In genomic region chr2:75683430-75683829, GRCh38 we compare ENCODE assay signal across 3 cellular contexts. TPM values are rescaled to one million over a fixed set of nuclear protein-coding genes. Genes with fewer than 3 reads are reported as not detected.
DNase-seq lines count a peak whose midpoint lies in the region; ATAC-seq, FAIRE-seq and TF ChIP-seq lines count a peak whose summit lies in the region.
"Not testable (repeated sequence)": the region's sequence is repeated elsewhere in the genome, so short reads cannot be mapped to it uniquely, and the experiment has no call there.

No MANE protein-coding gene starts in this region.

- not testable (repeated sequence) for H3K27ac ChIP-seq in K562 (ENCODE audit: extremely low read depth, low read depth, low read length)

- H3K9ac ChIP-seq in K562 (ENCODE audit: insufficient read depth in 1 of 2, low read depth in 2 of 2, low read length in 2 of 2) = not testable (repeated sequence)

- BruUV-seq in K562 (replicated peaks; lab: Mats Ljungman, UMichigan) = not testable (repeated sequence)

- H3K4me1 ChIP-seq in K562 (replicated peaks in 1 of 2; ENCODE audit: control insufficient read depth in 2 of 2, insufficient read depth in 2 of 2, low read length in 2 of 2) = not testable (repeated sequence)

- in situ Hi-C loops in K562 (cut with MboI) = loop anchor here (5.0 kb wide), 1 partner anchor 36 kb away; the partner anchor contains the start of gene MRPL19

- H3K9me3 Mint-ChIP-seq in activated T-cell treated with anti-CD3 and anti-CD28 coated beads, Interleukin-2, amount 50 U/mL, for 72 hours = not testable (repeated sequence)

- not testable (repeated sequence) for H3K79me2 ChIP-seq in K562 (ENCODE audit: control insufficient read depth, insufficient read depth, low read length)

- not testable (repeated sequence) for ATAC-seq in activated T-cell treated with anti-CD3 and anti-CD28 coated beads, Interleukin-2, amount 50 U/mL, for 72 hours (replicated peaks in 1 of 2); K562

- TF ChIP-seq RAD21 in K562 (CRISPR knock-in tag; conservative IDR thresholded peaks at IDR 0.05 in 1 of 2, IDR thresholded peaks at IDR 0.05 in 1 of 2) = not testable (repeated sequence)

- not testable (repeated sequence) for H3K4me3 Mint-ChIP-seq in activated T-cell treated with anti-CD3 and anti-CD28 coated beads, Interleukin-2, amount 50 U/mL, for 72 hours

- not testable (repeated sequence) for H3K27me3 ChIP-seq in K562 (ENCODE audit: control insufficient read depth in 2 of 2, insufficient read depth in 2 of 2, low read length in 2 of 2)

- not testable (repeated sequence) for TF ChIP-seq POLR2A in K562 (conservative IDR thresholded peaks at IDR 0.05)

- POLR2A ChIA-PET in K562 (lab: Yijun Ruan, JAX) = not testable (repeated sequence)

- not testable (repeated sequence) for H4K20me1 ChIP-seq in K562 (replicated peaks; ENCODE audit: control insufficient read depth, insufficient read depth, low read length)

- H3K9me1 ChIP-seq in K562 (ENCODE audit: control insufficient read depth, insufficient read depth, low read length) = not testable (repeated sequence)

- peaks cover 57% of the 10 kb centered on the region for H3K36me3 ChIP-seq in K562 (ENCODE audit: control insufficient read depth, insufficient read depth, low read length)

- H3K4me3 ChIP-seq in K562 = not testable (repeated sequence)

- not testable (repeated sequence) for H3K9me3 ChIP-seq in K562 (replicated peaks; ENCODE audit: control insufficient read depth, insufficient read depth, low read depth, low read length)

- intact Hi-C loops in K562 (cut with micrococcal nuclease) = not testable (repeated sequence)

- TF ChIP-seq EP300 in K562 (IDR thresholded peaks at IDR 0.05; ENCODE audit: low read length) = not testable (repeated sequence)

- DNase-seq in SK-N-DZ (ENCODE audit: low spot score) = peak; percentile 79
- not testable (repeated sequence) for DNase-seq in activated T-cell treated with anti-CD3 and anti-CD28 coated beads, Interleukin-2, amount 50 U/mL, for 72 hours; K562 (ENCODE audit: extremely low read depth in 1 of 4, low spot score in 3 of 4)

- not testable (repeated sequence) for TF ChIP-seq CTCF in K562 (IDR thresholded peaks at IDR 0.05 in 2 of 3, conservative IDR thresholded peaks at IDR 0.05 in 1 of 3; ENCODE audit: insufficient read depth in 2 of 3, low read depth in 1 of 3, low read length in 3 of 3)

- not testable (repeated sequence) for H3K4me1 Mint-ChIP-seq in activated T-cell treated with anti-CD3 and anti-CD28 coated beads, Interleukin-2, amount 50 U/mL, for 72 hours (ENCODE audit: low read depth)

- H2AFZ ChIP-seq in K562 (ENCODE audit: low read depth, low read length) = not testable (repeated sequence)

- peaks cover 12 to 15% of the 10 kb centered on the region in 2 donors for H3K36me3 Mint-ChIP-seq in activated T-cell treated with anti-CD3 and anti-CD28 coated beads, Interleukin-2, amount 50 U/mL, for 72 hours (ENCODE audit: insufficient read depth in 2 of 2)

- FAIRE-seq in K562 (lab: Jason Lieb, UNC) = not testable (repeated sequence)

- not testable (repeated sequence) for H3K27me3 Mint-ChIP-seq in activated T-cell treated with anti-CD3 and anti-CD28 coated beads, Interleukin-2, amount 50 U/mL, for 72 hours (ENCODE audit: low read depth)

- 98% methylated on average over 5 of the region's 5 CpGs for WGBS in K562 (ENCODE audit: insufficient coverage, low coverage, missing lambda C conversion rate)

- peak overlapping the region; percentile 39 for H3K27ac Mint-ChIP-seq in activated T-cell treated with anti-CD3 and anti-CD28 coated beads, Interleukin-2, amount 50 U/mL, for 72 hours

- H3K4me2 ChIP-seq in K562 (ENCODE audit: insufficient read depth, low read length) = not testable (repeated sequence)

- CTCF ChIA-PET in K562 (lab: Yijun Ruan, JAX; ENCODE audit: low intra/inter-chr PET ratio) = not testable (repeated sequence)

TF ChIP-seq in K562, 482 proteins besides CTCF, POLR2A, EP300 and RAD21:
- peak; percentile 52 for TF ChIP-seq ZNF507 (tag; conservative IDR thresholded peaks at IDR 0.05)

RNA-seq across cellular contexts. Expression of gene GCFC2, which starts 27.3 kb away (rescaled TPM):
- 12.6 and 15.4 TPM in 2 replicates for polyA plus RNA-seq in SK-N-DZ (2014; cell fraction: cytosol; rRNA removed)
- polyA plus RNA-seq in SK-N-DZ (2014; cell fraction: nucleus; rRNA removed) = 29.2 and 29.8 TPM in 2 replicates
- 10 to 100 TPM; 18.4 to 19.9 TPM for total RNA-seq in activated T-cell treated with anti-CD3 and anti-CD28 coated beads, Interleukin-2, amount 50 U/mL, for 72 hours
- 10.9 and 53.2 TPM in 2 replicates for total RNA-seq in K562 (2011; cell fraction: chromatin; rRNA removed; ENCODE audit: low replicate concordance)
- total RNA-seq in K562 (2011; cell fraction: nucleolus; rRNA removed) = 8.4 and 12.0 TPM in 2 replicates
- total RNA-seq in K562 (2011; cell fraction: nucleoplasm; rRNA removed) = 24.1 and 29.8 TPM in 2 replicates
- total RNA-seq in K562 (2014; rRNA removed) (18.6 and 21.1 TPM in 2 replicates), K562 (2014; rRNA removed; fragmentation: Illumina TruSeq; extraction: Trizol) (30.2 and 37.2 TPM in 2 replicates), K562 (2015; rRNA removed; fragmentation: Illumina TruSeq; extraction: Trizol) (22.7 and 27.0 TPM in 2 replicates), K562 (2021) (23.0 and 25.9 TPM in 2 replicates)
- polyA plus RNA-seq in K562 (2011; rRNA removed) (19.7 and 40.6 TPM in 2 replicates), K562 (2014; fragmentation: Illumina TruSeq; extraction: Trizol) (23.6 and 24.3 TPM in 2 replicates), K562 (2014; fragmentation: Nextera tagmentation; extraction: Ambion mirVana) (10 to 100 TPM; 10.5 to 13.5 TPM), K562 (2014; rRNA removed) (22.7 and 22.9 TPM in 2 replicates)
- 5.4 and 9.8 TPM in 2 replicates for polyA plus RNA-seq in K562 (2011; cell fraction: cytosol; rRNA removed)
- 21.6 and 24.9 TPM in 2 replicates for polyA plus RNA-seq in K562 (2011; cell fraction: nucleus; rRNA removed)
- 12.7 and 16.6 TPM in 2 replicates for polyA plus RNA-seq in K562 (2012)
- 18.1 and 24.8 TPM in 2 replicates for polyA minus RNA-seq in K562 (2011; rRNA and poly(A)+ RNA removed)
- 6.3 and 7.8 TPM in 2 replicates for polyA minus RNA-seq in K562 (2011; cell fraction: cytosol; rRNA and poly(A)+ RNA removed)
- polyA minus RNA-seq in K562 (2011; cell fraction: nucleus; rRNA and poly(A)+ RNA removed) = 16.6 and 23.0 TPM in 2 replicates

RNA-seq across cellular contexts. Expression of gene MRPL19, which starts 36.8 kb away (rescaled TPM):
- 43.6 and 57.3 TPM in 2 replicates for polyA plus RNA-seq in SK-N-DZ (2014; cell fraction: cytosol; rRNA removed)
- 25.4 and 37.1 TPM in 2 replicates for polyA plus RNA-seq in SK-N-DZ (2014; cell fraction: nucleus; rRNA removed)
- total RNA-seq in activated T-cell treated with anti-CD3 and anti-CD28 coated beads, Interleukin-2, amount 50 U/mL, for 72 hours = 10 to 100 TPM; 45.0 to 51.0 TPM
- 9.8 and 24.7 TPM in 2 replicates for total RNA-seq in K562 (2011; cell fraction: chromatin; rRNA removed; ENCODE audit: low replicate concordance)
- 15.3 and 20.7 TPM in 2 replicates for total RNA-seq in K562 (2011; cell fraction: nucleolus; rRNA removed)
- total RNA-seq in K562 (2011; cell fraction: nucleoplasm; rRNA removed) = 18.0 and 23.6 TPM in 2 replicates
- total RNA-seq in K562 (2014; rRNA removed) (64.3 and 65.9 TPM in 2 replicates), K562 (2014; rRNA removed; fragmentation: Illumina TruSeq; extraction: Trizol) (59.5 and 66.0 TPM in 2 replicates), K562 (2015; rRNA removed; fragmentation: Illumina TruSeq; extraction: Trizol) (54.3 and 56.3 TPM in 2 replicates), K562 (2021) (61.1 and 68.3 TPM in 2 replicates)
- polyA plus RNA-seq in K562 (2011; rRNA removed) (26.2 and 60.2 TPM in 2 replicates), K562 (2014; fragmentation: Illumina TruSeq; extraction: Trizol) (42.8 and 50.0 TPM in 2 replicates), K562 (2014; fragmentation: Nextera tagmentation; extraction: Ambion mirVana) (10 to 100 TPM in 1 of 2 experiments, 1 to 10 TPM in 1; 9.7 to 11.8 TPM), K562 (2014; rRNA removed) (56.1 and 70.0 TPM in 2 replicates)
- polyA plus RNA-seq in K562 (2011; cell fraction: cytosol; rRNA removed) = 9.6 and 13.5 TPM in 2 replicates
- polyA plus RNA-seq in K562 (2011; cell fraction: nucleus; rRNA removed) = 8.6 and 9.7 TPM in 2 replicates
- 22.0 and 36.8 TPM in 2 replicates for polyA plus RNA-seq in K562 (2012)
- polyA minus RNA-seq in K562 (2011; rRNA and poly(A)+ RNA removed) = 45.2 and 53.2 TPM in 2 replicates
- polyA minus RNA-seq in K562 (2011; cell fraction: cytosol; rRNA and poly(A)+ RNA removed) = 10.6 and 24.8 TPM in 2 replicates
- polyA minus RNA-seq in K562 (2011; cell fraction: nucleus; rRNA and poly(A)+ RNA removed) = 35.1 and 41.5 TPM in 2 replicates
